ENCODE assay signal across 1 cellular context in the genomic region with DNA sequence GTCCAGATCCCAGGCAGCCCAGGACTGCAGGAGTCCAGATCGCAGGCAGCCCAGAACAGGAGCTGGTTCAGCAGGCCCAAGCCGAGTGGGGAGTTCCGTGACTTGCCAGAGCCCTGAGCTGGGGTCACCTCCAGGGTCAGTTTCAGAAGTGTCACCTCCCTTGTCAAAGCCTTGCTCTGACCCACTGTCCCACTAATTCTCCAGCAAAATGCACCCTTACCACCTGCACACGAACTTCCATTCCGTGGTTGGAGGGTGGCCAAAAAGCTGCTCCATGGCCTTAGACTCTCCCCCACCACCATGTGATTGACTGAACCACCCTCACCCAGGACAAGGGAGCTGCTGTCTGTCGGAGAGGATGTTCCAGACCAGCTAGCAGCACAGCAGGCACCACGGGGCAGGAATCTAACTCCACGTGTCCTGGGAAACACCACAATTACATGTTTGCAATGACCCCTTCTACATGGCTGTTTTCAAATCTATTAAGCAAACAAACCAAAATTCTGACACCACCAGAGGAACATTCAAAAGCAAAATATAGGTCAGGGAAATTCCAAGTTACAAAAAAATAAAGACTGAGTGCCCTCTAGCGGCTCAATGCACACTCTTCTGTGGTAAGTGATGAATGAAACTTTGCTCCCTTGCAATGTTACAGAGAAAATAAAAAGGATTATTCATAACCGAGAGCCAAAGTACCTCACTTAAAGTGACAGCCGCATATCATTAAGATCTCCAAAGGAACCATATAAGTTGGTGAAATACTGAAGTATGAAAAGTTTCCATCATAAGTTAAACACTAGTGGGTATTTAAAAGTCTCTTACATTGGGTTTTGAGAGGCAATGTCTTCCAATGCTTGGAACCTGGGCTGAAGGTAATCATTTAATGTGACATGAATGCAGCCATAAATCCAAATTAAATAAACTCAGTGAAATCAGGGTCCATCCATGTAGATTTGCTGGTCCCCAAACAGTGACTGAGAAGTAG.
TF ChIP-seq lines count a peak whose summit lies in the region.

No MANE protein-coding gene starts in this region.

TF ChIP-seq in WTC11, 78 proteins besides CTCF, POLR2A, EP300 and RAD21 (continued from another document):
- TF ChIP-seq, protein P1, sequence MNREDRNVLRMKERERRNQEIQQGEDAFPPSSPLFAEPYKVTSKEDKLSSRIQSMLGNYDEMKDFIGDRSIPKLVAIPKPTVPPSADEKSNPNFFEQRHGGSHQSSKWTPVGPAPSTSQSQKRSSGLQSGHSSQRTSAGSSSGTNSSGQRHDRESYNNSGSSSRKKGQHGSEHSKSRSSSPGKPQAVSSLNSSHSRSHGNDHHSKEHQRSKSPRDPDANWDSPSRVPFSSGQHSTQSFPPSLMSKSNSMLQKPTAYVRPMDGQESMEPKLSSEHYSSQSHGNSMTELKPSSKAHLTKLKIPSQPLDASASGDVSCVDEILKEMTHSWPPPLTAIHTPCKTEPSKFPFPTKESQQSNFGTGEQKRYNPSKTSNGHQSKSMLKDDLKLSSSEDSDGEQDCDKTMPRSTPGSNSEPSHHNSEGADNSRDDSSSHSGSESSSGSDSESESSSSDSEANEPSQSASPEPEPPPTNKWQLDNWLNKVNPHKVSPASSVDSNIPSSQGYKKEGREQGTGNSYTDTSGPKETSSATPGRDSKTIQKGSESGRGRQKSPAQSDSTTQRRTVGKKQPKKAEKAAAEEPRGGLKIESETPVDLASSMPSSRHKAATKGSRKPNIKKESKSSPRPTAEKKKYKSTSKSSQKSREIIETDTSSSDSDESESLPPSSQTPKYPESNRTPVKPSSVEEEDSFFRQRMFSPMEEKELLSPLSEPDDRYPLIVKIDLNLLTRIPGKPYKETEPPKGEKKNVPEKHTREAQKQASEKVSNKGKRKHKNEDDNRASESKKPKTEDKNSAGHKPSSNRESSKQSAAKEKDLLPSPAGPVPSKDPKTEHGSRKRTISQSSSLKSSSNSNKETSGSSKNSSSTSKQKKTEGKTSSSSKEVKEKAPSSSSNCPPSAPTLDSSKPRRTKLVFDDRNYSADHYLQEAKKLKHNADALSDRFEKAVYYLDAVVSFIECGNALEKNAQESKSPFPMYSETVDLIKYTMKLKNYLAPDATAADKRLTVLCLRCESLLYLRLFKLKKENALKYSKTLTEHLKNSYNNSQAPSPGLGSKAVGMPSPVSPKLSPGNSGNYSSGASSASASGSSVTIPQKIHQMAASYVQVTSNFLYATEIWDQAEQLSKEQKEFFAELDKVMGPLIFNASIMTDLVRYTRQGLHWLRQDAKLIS (CRISPR knock-in tag; IDR thresholded peaks at IDR 0.05; ENCODE audit: borderline replicate concordance), result no peak
TF ChIP-seq in WTC11: peak in this region for 0.
